Comparison of ENCODE assay signal across 1 cellular context in the genomic region with DNA sequence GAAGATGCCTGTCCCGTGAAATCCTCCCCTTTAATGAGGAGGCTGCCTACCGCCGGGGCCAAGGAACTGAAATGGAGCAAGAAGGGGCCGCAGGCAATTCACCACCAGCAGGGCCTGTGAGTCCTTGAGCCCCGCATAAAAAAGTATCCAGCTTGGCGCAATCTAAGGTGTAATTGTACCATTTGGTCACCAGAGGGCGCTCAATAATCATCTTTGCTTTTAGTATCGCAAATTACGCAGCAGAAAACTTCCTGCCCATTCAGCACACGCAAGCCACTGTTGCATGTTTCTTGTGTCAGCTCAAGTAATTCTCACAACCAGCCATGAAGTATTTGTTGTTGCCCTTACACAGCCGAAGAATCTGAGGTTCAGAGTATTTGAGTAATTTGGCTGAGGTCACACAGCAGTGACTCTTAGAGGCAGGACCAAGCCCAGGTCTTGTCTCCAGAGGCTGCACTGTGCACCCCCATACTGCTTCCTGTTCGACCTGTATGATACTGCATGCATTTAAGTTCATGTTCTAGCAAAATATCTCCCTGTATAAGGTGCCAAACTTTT.
A peak's percentile ranks its signal among the peaks of the same experiment; 100 is the strongest.
TF ChIP-seq lines count a peak whose summit lies in the region.

No MANE protein-coding gene starts in this region.

TF ChIP-seq in HepG2, 621 proteins besides CTCF, POLR2A, EP300 and RAD21 (continued from another document):
- TF ChIP-seq ZNF143 (CRISPR knock-in tag; IDR thresholded peaks at IDR 0.05) (no peak), ZNF10 (CRISPR knock-in tag; IDR thresholded peaks at IDR 0.05; ENCODE audit: borderline replicate concordance, low read depth) (no peak), NFE2L1 (CRISPR knock-in tag; IDR thresholded peaks at IDR 0.05; ENCODE audit: borderline replicate concordance) (no peak), ZNF781 (CRISPR knock-in tag; IDR thresholded peaks at IDR 0.05; ENCODE audit: borderline replicate concordance, not compliant biosample characterization) (no peak), EZH2 (conservative IDR thresholded peaks at IDR 0.05; ENCODE audit: low read depth, low read length) (no peak), FOSL2 (CRISPR knock-in tag; IDR thresholded peaks at IDR 0.05) (no peak; the same call in 1 of the 2 replicates), NFYC (CRISPR knock-in tag; IDR thresholded peaks at IDR 0.05) (no peak), KDM3A (CRISPR knock-in tag; IDR thresholded peaks at IDR 0.05; ENCODE audit: low read depth) (peak; percentile 62; the same call in 1 of the 2 replicates), ARID4A (CRISPR knock-in tag; IDR thresholded peaks at IDR 0.05; ENCODE audit: borderline replicate concordance) (no peak), KLF12 (CRISPR knock-in tag; IDR thresholded peaks at IDR 0.05; ENCODE audit: borderline replicate concordance) (no peak), ATF1 (CRISPR knock-in tag; IDR thresholded peaks at IDR 0.05) (no peak), ZNF20 (CRISPR knock-in tag; IDR thresholded peaks at IDR 0.05) (no peak), MAF1 (CRISPR knock-in tag; IDR thresholded peaks at IDR 0.05; ENCODE audit: borderline replicate concordance) (no peak), ZNF770 (CRISPR knock-in tag; IDR thresholded peaks at IDR 0.05) (no peak), NR2C2 (CRISPR knock-in tag; IDR thresholded peaks at IDR 0.05; ENCODE audit: borderline replicate concordance) (no peak), ARID3A (IDR thresholded peaks at IDR 0.05; ENCODE audit: low read depth, low read length) (peak; percentile 77)
TF ChIP-seq in HepG2: peak in this region for 63.
